Comparison of ENCODE assay signal across 8 cellular contexts in the genomic region with DNA sequence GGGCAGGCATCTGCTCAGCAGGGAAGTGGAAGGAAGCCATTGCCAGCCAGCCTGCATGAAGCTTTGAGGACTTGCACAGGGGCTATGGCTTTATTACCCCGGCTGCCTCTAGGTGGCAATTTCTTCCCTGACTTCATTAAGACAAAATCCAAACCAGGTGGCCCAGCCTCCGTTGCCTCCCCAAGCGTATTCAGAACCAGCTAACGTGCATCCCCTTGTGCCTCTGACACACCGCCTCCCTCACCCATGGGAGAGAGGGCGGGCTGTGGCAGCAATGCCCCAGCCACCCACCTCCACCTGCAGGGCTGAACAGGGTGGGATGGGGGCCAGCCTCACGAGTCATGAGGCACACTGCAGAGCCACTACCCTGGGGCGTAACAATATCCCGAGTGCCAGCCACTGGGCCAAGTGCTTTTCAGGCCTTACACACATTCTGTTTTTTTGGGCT. TPM values are rescaled to one million over a fixed set of nuclear protein-coding genes. Genes with fewer than 3 reads are reported as not detected.
DNase-seq lines count a peak whose midpoint lies in the region; ATAC-seq and TF ChIP-seq lines count a peak whose summit lies in the region.

No MANE protein-coding gene starts in this region.

- H3K4me3 Mint-ChIP-seq in brain = peak overlapping the region in 1 of 5 experiments; percentile 26

- no peaks in the 10 kb centered on the region for H3K9me3 Mint-ChIP-seq in brain

- ATAC-seq in HG03354 (IDR thresholded peaks at IDR 0.05; ENCODE audit: poor library complexity, severe bottlenecking, unreplicated experiment) = no peak

- no peaks in the 10 kb centered on the region for H3K79me2 ChIP-seq in OCI-LY3 (ENCODE audit: low read length)

- H3K9ac ChIP-seq in OCI-LY3 (ENCODE audit: low read length) (no peak overlapping the region), liver (ENCODE audit: low read depth in 1 of 2, low read length in 2 of 2) (no peak overlapping the region)

- H3K9me3 ChIP-seq in OCI-LY3 (ENCODE audit: insufficient read depth, low read length) = no peaks in the 10 kb centered on the region
- no peaks in the 10 kb centered on the region for H3K9me3 ChIP-seq in liver (ENCODE audit: control insufficient read depth in 4 of 4, low read length in 3 of 4)

- no peaks in the 10 kb centered on the region for H3K27me3 Mint-ChIP-seq in brain

- 42% methylated on average over 9 of the region's 9 CpGs for WGBS in liver

- H3K36me3 ChIP-seq in OCI-LY3 (replicated peaks; ENCODE audit: low read depth, low read length) (no peaks in the 10 kb centered on the region), liver (ENCODE audit: control insufficient read depth in 4 of 4, insufficient read depth in 3 of 4, low read depth in 1 of 4, low read length in 3 of 4) (peaks cover 2 to 13% (median 8%) of the 10 kb centered on the region in 4 donors)

- no peak overlapping the region for H2AFZ ChIP-seq in OCI-LY3 (ENCODE audit: low read depth, low read length)

- H3K36me3 Mint-ChIP-seq in brain = peaks cover 11% of the 10 kb centered on the region

- no peak overlapping the region for H3K4me3 ChIP-seq in OCI-LY3 (ENCODE audit: low read length)
- no peak overlapping the region for H3K4me3 ChIP-seq in liver (ENCODE audit: low read depth in 1 of 3, low read length in 3 of 3)

- DNase-seq in SIG-M5 treated with dmso at 0.1 percent for 504 hours (lab: John Stamatoyannopoulos, UW; ENCODE audit: unreplicated experiment) (peak; percentile 19), SIG-M5 (lab: John Stamatoyannopoulos, UW) (no peak), HT-29 (ENCODE audit: low spot score) (peak; percentile 73), midbrain (lab: John Stamatoyannopoulos, UW) (no peak)

- H3K4me2 ChIP-seq in OCI-LY3 (ENCODE audit: low read length) = no peak overlapping the region

- no peaks in the 10 kb centered on the region for H4K20me1 ChIP-seq in OCI-LY3 (ENCODE audit: insufficient read depth, low read length)

- peak; percentile 55 for TF ChIP-seq CTCF in OCI-LY3 (IDR thresholded peaks at IDR 0.05; ENCODE audit: low read depth, low read length)
- peak; percentile 57 to 71 for TF ChIP-seq CTCF in brain (conservative IDR thresholded peaks at IDR 0.05)
- peak; percentile 48 for TF ChIP-seq CTCF in liver (IDR thresholded peaks at IDR 0.05; ENCODE audit: low read depth, low read length, missing input control)

- H3K4me1 ChIP-seq in OCI-LY3 (ENCODE audit: low read length) (no peaks in the 10 kb centered on the region), liver (ENCODE audit: control insufficient read depth in 4 of 4, insufficient read depth in 4 of 4, low read length in 3 of 4) (peaks cover 19 to 67% (median 59%) of the 10 kb centered on the region in 4 donors)

- H3K27ac ChIP-seq in OCI-LY3 (ENCODE audit: low read length) (no peak overlapping the region), liver (ENCODE audit: low read depth in 1 of 2, low read length in 2 of 2) (peak overlapping the region in 1 of 2 donors; percentile 14)

- peaks cover 37% of the 10 kb centered on the region for H3K4me1 Mint-ChIP-seq in brain

- peak; percentile 71 to 76 for TF ChIP-seq RAD21 in liver (IDR thresholded peaks at IDR 0.05)

- H3K27me3 ChIP-seq in OCI-LY3 (ENCODE audit: low read depth, low read length) (peaks cover 34% of the 10 kb centered on the region), liver (ENCODE audit: control insufficient read depth in 4 of 4, insufficient read depth in 4 of 4, low read length in 3 of 4) (no peaks in the 10 kb centered on the region)

- peak overlapping the region in 3 of 5 experiments; percentile 17 to 57 (median 22) for H3K27ac Mint-ChIP-seq in brain

TF ChIP-seq in liver, 16 proteins besides CTCF, POLR2A, EP300 and RAD21:
- TF ChIP-seq, protein P1, sequence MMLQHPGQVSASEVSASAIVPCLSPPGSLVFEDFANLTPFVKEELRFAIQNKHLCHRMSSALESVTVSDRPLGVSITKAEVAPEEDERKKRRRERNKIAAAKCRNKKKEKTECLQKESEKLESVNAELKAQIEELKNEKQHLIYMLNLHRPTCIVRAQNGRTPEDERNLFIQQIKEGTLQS (IDR thresholded peaks at IDR 0.05) = no peak
- TF ChIP-seq HNF4G (IDR thresholded peaks at IDR 0.05) (no peak), NR2F2 (IDR thresholded peaks at IDR 0.05) (no peak), SP1 (IDR thresholded peaks at IDR 0.05) (no peak), EGR1 (IDR thresholded peaks at IDR 0.05; ENCODE audit: low read depth in 2 of 2) (no peak), JUND (IDR thresholded peaks at IDR 0.05) (no peak), GABPA (IDR thresholded peaks at IDR 0.05 in 1 of 2, conservative IDR thresholded peaks at IDR 0.05 in 1 of 2) (no peak), FOXA1 (IDR thresholded peaks at IDR 0.05) (no peak)
- TF ChIP-seq, protein P2, sequence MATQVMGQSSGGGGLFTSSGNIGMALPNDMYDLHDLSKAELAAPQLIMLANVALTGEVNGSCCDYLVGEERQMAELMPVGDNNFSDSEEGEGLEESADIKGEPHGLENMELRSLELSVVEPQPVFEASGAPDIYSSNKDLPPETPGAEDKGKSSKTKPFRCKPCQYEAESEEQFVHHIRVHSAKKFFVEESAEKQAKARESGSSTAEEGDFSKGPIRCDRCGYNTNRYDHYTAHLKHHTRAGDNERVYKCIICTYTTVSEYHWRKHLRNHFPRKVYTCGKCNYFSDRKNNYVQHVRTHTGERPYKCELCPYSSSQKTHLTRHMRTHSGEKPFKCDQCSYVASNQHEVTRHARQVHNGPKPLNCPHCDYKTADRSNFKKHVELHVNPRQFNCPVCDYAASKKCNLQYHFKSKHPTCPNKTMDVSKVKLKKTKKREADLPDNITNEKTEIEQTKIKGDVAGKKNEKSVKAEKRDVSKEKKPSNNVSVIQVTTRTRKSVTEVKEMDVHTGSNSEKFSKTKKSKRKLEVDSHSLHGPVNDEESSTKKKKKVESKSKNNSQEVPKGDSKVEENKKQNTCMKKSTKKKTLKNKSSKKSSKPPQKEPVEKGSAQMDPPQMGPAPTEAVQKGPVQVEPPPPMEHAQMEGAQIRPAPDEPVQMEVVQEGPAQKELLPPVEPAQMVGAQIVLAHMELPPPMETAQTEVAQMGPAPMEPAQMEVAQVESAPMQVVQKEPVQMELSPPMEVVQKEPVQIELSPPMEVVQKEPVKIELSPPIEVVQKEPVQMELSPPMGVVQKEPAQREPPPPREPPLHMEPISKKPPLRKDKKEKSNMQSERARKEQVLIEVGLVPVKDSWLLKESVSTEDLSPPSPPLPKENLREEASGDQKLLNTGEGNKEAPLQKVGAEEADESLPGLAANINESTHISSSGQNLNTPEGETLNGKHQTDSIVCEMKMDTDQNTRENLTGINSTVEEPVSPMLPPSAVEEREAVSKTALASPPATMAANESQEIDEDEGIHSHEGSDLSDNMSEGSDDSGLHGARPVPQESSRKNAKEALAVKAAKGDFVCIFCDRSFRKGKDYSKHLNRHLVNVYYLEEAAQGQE (IDR thresholded peaks at IDR 0.05) = no peak
- TF ChIP-seq, protein P3, sequence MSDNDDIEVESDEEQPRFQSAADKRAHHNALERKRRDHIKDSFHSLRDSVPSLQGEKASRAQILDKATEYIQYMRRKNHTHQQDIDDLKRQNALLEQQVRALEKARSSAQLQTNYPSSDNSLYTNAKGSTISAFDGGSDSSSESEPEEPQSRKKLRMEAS (IDR thresholded peaks at IDR 0.05) = no peak

RNA-seq across cellular contexts. Expression of a gene that starts 6.8 kb away (rescaled TPM):
- 37.8 and 43.4 TPM in 2 replicates for total RNA-seq in HT-29 (2014; rRNA removed; shearing (Covaris generic))
- polyA plus RNA-seq in brain (ENCODE audit: insufficient read depth, low read depth, low replicate concordance) (78.3 TPM), liver (10 to 100 TPM; 16.5 to 32.7 TPM)
- 100 to 1,000 TPM in 1 of 2 donors, 10 to 100 TPM in 1; 22.2 to 103 TPM for total RNA-seq in liver

RNA-seq across cellular contexts. Expression of a gene that starts 59.9 kb away (rescaled TPM):
- 80.2 and 92.7 TPM in 2 replicates for total RNA-seq in HT-29 (2014; rRNA removed; shearing (Covaris generic))
- polyA plus RNA-seq in brain (ENCODE audit: insufficient read depth, low read depth, low replicate concordance) (66.4 TPM), liver (1 to 10 TPM; 4.5 to 7.4 TPM)
- 10 to 100 TPM in 1 of 2 donors, 1 to 10 TPM in 1; 7.6 to 16.4 TPM for total RNA-seq in liver

Comparison
In these comparisons a context has a peak if more than half of its experiments do, and no peak if none do; other contexts are left out.
1. DNase-seq: peak in SIG-M5 treated with dmso at 0.1 percent for 504 hours (single experiment) and HT-29 (single experiment); none in SIG-M5 (single experiment) and midbrain (single experiment).
2. Peak in every context shown above with its lines, with median percentiles within 50 percentile points of each other: CTCF ChIP-seq.